ENCODE assay signal across 18 cellular contexts in genomic region chr10:77977975-77978759, GRCh38.
"Had no signal": no experiment of that assay in that cellular context is flagged by ENCODE, and none has a peak within 500 bp of the region (broad histone marks: within the 10 kb centered on the region; RNA-seq: fewer than 3 reads in every experiment).

No MANE protein-coding gene starts in this region.

- H3K9ac ChIP-seq: parathyroid adenoma had no signal

- H3K27ac ChIP-seq: colonic mucosa, esophagus squamous epithelium, neutrophil, parathyroid adenoma, suprapubic skin, thyroid gland had no signal

- H3K4me1 ChIP-seq: colonic mucosa, parathyroid adenoma, suprapubic skin, thyroid gland had no signal

- DNase-seq: colonic mucosa; effector CD8-positive, alpha-beta T cell; erythroblast; esophagus squamous epithelium; kidney; mesenchymal stem cell; mucosa of descending colon; naive B cell; right cardiac atrium; small intestine; stimulated activated CD4-positive, alpha-beta T cell treated with anti-CD3 and anti-CD28 coated beads, Interleukin-15, amount 100 ng/mL, for 24 hours; stimulated activated CD4-positive, alpha-beta T cell treated with anti-CD3 and anti-CD28 coated beads, Interleukin-2, amount 100 ng/mL, for 48 hours; stimulated activated naive B cell treated with anti-CD40 and anti-IgM and Interleukin-4, amounts not matched to agents 10 μg/mL and 1 μg/mL and 100 μg/mL, for 72 hours; thyroid gland; trophoblast cell had no signal

- H3K9me3 ChIP-seq: colonic mucosa, esophagus squamous epithelium, mucosa of descending colon, neutrophil, suprapubic skin, thyroid gland had no signal

- H3K4me3 ChIP-seq: colonic mucosa, esophagus squamous epithelium, mucosa of descending colon, suprapubic skin, thyroid gland had no signal

- H3K27me3 ChIP-seq: colonic mucosa, esophagus squamous epithelium, neutrophil, suprapubic skin, thyroid gland had no signal
